1 cellular context compared by ENCODE assay signal in genomic region chr6:79399499-79399898, GRCh38.
A peak's percentile ranks its signal among the peaks of the same experiment; 100 is the strongest.
TF ChIP-seq lines count a peak whose summit lies in the region.

No MANE protein-coding gene starts in this region.

TF ChIP-seq in HepG2, 621 proteins besides CTCF, POLR2A, EP300 and RAD21 (continued from another document and continues in another):
- TF ChIP-seq, protein P1, sequence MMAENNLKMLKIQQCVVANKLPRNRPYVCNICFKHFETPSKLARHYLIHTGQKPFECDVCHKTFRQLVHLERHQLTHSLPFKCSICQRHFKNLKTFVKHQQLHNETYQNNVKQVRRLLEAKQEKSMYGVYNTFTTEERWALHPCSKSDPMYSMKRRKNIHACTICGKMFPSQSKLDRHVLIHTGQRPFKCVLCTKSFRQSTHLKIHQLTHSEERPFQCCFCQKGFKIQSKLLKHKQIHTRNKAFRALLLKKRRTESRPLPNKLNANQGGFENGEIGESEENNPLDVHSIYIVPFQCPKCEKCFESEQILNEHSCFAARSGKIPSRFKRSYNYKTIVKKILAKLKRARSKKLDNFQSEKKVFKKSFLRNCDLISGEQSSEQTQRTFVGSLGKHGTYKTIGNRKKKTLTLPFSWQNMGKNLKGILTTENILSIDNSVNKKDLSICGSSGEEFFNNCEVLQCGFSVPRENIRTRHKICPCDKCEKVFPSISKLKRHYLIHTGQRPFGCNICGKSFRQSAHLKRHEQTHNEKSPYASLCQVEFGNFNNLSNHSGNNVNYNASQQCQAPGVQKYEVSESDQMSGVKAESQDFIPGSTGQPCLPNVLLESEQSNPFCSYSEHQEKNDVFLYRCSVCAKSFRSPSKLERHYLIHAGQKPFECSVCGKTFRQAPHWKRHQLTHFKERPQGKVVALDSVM (CRISPR knock-in tag; IDR thresholded peaks at IDR 0.05), result no peak
- TF ChIP-seq KDM6A (CRISPR knock-in tag; IDR thresholded peaks at IDR 0.05; ENCODE audit: low read depth) (no peak), ZNF12 (CRISPR knock-in tag; IDR thresholded peaks at IDR 0.05) (no peak), ZNF230 (CRISPR knock-in tag; IDR thresholded peaks at IDR 0.05) (no peak), NR2F2 (IDR thresholded peaks at IDR 0.05; ENCODE audit: borderline replicate concordance, low read depth) (no peak), SALL1 (CRISPR knock-in tag; IDR thresholded peaks at IDR 0.05) (peak; percentile 54; the same call in 1 of the 2 replicates), KAT2B (IDR thresholded peaks at IDR 0.05; ENCODE audit: borderline replicate concordance, low read depth, low read length) (no peak), RORA (CRISPR knock-in tag; IDR thresholded peaks at IDR 0.05) (no peak), SRSF1 (optimal IDR thresholded peaks at IDR 0.05; ENCODE audit: low read depth, low read length) (no peak), SMAD3 (CRISPR knock-in tag; IDR thresholded peaks at IDR 0.05) (no peak), FOXK2 (IDR thresholded peaks at IDR 0.05) (no peak), POLR2AphosphoS2 (IDR thresholded peaks at IDR 0.05; ENCODE audit: low read depth, low read length) (no peak), ZNF484 (CRISPR knock-in tag; IDR thresholded peaks at IDR 0.05; ENCODE audit: borderline replicate concordance, low read depth) (no peak), ZNF256 (CRISPR knock-in tag; conservative IDR thresholded peaks at IDR 0.05) (no peak), KDM2A (CRISPR knock-in tag; IDR thresholded peaks at IDR 0.05; ENCODE audit: borderline replicate concordance, low read depth) (no peak), ATF7-NPFF (CRISPR knock-in tag; IDR thresholded peaks at IDR 0.05; ENCODE audit: low read depth) (no peak), JUND (CRISPR knock-in tag; IDR thresholded peaks at IDR 0.05) (no peak), ZFY (CRISPR knock-in tag; IDR thresholded peaks at IDR 0.05) (no peak), EED (CRISPR knock-in tag; IDR thresholded peaks at IDR 0.05) (no peak), FOXC1 (CRISPR knock-in tag; IDR thresholded peaks at IDR 0.05; ENCODE audit: borderline replicate concordance) (no peak), ZNF850 (CRISPR knock-in tag; conservative IDR thresholded peaks at IDR 0.05) (no peak), ZNF3 (CRISPR knock-in tag; IDR thresholded peaks at IDR 0.05) (no peak), ZFP90 (CRISPR knock-in tag; IDR thresholded peaks at IDR 0.05; ENCODE audit: borderline replicate concordance) (no peak), NR2F1 (CRISPR knock-in tag; IDR thresholded peaks at IDR 0.05) (no peak), BRCA1 (CRISPR knock-in tag; IDR thresholded peaks at IDR 0.05) (no peak), ZNF879 (CRISPR knock-in tag; IDR thresholded peaks at IDR 0.05) (no peak), THYN1 (CRISPR knock-in tag; IDR thresholded peaks at IDR 0.05; ENCODE audit: borderline replicate concordance, low read depth) (no peak), ZEB1 (IDR thresholded peaks at IDR 0.05; ENCODE audit: insufficient replicate concordance, low read depth) (no peak), ZNF768 (CRISPR knock-in tag; IDR thresholded peaks at IDR 0.05) (no peak), CSRNP1 (CRISPR knock-in tag; IDR thresholded peaks at IDR 0.05) (no peak), ZNF883 (CRISPR knock-in tag; IDR thresholded peaks at IDR 0.05; ENCODE audit: not compliant biosample characterization) (no peak), BRD4 (CRISPR knock-in tag; IDR thresholded peaks at IDR 0.05) (no peak), ARNTL (CRISPR knock-in tag; IDR thresholded peaks at IDR 0.05) (no peak), KLF15 (CRISPR knock-in tag; IDR thresholded peaks at IDR 0.05; ENCODE audit: borderline replicate concordance) (no peak), ZNF33A (CRISPR knock-in tag; IDR thresholded peaks at IDR 0.05; ENCODE audit: borderline replicate concordance) (no peak), ZNF761 (CRISPR knock-in tag; conservative IDR thresholded peaks at IDR 0.05) (0 out of 2 replicates have a peak, but pooled peaks have one; percentile 14), SMYD3 (CRISPR knock-in tag; IDR thresholded peaks at IDR 0.05) (no peak), ISL2 (CRISPR knock-in tag; IDR thresholded peaks at IDR 0.05) (peak; percentile 49; the same call in 1 of the 2 replicates), ZBTB37 (CRISPR knock-in tag; IDR thresholded peaks at IDR 0.05) (no peak), SMARCC2 (IDR thresholded peaks at IDR 0.05) (no peak), DR1 (CRISPR knock-in tag; IDR thresholded peaks at IDR 0.05) (no peak), HOXA7 (CRISPR knock-in tag; IDR thresholded peaks at IDR 0.05) (no peak), NCOR1 (IDR thresholded peaks at IDR 0.05; ENCODE audit: borderline replicate concordance, low read length) (peak; percentile 41; the same call in 1 of the 2 replicates), MTA3 (CRISPR knock-in tag; IDR thresholded peaks at IDR 0.05) (no peak)
- TF ChIP-seq, protein P2, sequence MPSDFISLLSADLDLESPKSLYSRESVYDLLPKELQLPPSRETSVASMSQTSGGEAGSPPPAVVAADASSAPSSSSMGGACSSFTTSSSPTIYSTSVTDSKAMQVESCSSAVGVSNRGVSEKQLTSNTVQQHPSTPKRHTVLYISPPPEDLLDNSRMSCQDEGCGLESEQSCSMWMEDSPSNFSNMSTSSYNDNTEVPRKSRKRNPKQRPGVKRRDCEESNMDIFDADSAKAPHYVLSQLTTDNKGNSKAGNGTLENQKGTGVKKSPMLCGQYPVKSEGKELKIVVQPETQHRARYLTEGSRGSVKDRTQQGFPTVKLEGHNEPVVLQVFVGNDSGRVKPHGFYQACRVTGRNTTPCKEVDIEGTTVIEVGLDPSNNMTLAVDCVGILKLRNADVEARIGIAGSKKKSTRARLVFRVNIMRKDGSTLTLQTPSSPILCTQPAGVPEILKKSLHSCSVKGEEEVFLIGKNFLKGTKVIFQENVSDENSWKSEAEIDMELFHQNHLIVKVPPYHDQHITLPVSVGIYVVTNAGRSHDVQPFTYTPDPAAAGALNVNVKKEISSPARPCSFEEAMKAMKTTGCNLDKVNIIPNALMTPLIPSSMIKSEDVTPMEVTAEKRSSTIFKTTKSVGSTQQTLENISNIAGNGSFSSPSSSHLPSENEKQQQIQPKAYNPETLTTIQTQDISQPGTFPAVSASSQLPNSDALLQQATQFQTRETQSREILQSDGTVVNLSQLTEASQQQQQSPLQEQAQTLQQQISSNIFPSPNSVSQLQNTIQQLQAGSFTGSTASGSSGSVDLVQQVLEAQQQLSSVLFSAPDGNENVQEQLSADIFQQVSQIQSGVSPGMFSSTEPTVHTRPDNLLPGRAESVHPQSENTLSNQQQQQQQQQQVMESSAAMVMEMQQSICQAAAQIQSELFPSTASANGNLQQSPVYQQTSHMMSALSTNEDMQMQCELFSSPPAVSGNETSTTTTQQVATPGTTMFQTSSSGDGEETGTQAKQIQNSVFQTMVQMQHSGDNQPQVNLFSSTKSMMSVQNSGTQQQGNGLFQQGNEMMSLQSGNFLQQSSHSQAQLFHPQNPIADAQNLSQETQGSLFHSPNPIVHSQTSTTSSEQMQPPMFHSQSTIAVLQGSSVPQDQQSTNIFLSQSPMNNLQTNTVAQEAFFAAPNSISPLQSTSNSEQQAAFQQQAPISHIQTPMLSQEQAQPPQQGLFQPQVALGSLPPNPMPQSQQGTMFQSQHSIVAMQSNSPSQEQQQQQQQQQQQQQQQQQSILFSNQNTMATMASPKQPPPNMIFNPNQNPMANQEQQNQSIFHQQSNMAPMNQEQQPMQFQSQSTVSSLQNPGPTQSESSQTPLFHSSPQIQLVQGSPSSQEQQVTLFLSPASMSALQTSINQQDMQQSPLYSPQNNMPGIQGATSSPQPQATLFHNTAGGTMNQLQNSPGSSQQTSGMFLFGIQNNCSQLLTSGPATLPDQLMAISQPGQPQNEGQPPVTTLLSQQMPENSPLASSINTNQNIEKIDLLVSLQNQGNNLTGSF (CRISPR knock-in tag; IDR thresholded peaks at IDR 0.05), result no peak
- TF ChIP-seq, protein P3, sequence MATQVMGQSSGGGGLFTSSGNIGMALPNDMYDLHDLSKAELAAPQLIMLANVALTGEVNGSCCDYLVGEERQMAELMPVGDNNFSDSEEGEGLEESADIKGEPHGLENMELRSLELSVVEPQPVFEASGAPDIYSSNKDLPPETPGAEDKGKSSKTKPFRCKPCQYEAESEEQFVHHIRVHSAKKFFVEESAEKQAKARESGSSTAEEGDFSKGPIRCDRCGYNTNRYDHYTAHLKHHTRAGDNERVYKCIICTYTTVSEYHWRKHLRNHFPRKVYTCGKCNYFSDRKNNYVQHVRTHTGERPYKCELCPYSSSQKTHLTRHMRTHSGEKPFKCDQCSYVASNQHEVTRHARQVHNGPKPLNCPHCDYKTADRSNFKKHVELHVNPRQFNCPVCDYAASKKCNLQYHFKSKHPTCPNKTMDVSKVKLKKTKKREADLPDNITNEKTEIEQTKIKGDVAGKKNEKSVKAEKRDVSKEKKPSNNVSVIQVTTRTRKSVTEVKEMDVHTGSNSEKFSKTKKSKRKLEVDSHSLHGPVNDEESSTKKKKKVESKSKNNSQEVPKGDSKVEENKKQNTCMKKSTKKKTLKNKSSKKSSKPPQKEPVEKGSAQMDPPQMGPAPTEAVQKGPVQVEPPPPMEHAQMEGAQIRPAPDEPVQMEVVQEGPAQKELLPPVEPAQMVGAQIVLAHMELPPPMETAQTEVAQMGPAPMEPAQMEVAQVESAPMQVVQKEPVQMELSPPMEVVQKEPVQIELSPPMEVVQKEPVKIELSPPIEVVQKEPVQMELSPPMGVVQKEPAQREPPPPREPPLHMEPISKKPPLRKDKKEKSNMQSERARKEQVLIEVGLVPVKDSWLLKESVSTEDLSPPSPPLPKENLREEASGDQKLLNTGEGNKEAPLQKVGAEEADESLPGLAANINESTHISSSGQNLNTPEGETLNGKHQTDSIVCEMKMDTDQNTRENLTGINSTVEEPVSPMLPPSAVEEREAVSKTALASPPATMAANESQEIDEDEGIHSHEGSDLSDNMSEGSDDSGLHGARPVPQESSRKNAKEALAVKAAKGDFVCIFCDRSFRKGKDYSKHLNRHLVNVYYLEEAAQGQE (IDR thresholded peaks at IDR 0.05; ENCODE audit: borderline replicate concordance in 1 of 2, low read depth in 1 of 2, low read length in 2 of 2), result 0 out of 4 replicates have a peak, but pooled peaks of 1 of the 2 experiments have one; percentile 20
- TF ChIP-seq, protein P4, sequence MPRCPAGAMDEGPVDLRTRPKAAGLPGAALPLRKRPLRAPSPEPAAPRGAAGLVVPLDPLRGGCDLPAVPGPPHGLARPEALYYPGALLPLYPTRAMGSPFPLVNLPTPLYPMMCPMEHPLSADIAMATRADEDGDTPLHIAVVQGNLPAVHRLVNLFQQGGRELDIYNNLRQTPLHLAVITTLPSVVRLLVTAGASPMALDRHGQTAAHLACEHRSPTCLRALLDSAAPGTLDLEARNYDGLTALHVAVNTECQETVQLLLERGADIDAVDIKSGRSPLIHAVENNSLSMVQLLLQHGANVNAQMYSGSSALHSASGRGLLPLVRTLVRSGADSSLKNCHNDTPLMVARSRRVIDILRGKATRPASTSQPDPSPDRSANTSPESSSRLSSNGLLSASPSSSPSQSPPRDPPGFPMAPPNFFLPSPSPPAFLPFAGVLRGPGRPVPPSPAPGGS (CRISPR knock-in tag; IDR thresholded peaks at IDR 0.05), result no peak
- TF ChIP-seq, protein P5, sequence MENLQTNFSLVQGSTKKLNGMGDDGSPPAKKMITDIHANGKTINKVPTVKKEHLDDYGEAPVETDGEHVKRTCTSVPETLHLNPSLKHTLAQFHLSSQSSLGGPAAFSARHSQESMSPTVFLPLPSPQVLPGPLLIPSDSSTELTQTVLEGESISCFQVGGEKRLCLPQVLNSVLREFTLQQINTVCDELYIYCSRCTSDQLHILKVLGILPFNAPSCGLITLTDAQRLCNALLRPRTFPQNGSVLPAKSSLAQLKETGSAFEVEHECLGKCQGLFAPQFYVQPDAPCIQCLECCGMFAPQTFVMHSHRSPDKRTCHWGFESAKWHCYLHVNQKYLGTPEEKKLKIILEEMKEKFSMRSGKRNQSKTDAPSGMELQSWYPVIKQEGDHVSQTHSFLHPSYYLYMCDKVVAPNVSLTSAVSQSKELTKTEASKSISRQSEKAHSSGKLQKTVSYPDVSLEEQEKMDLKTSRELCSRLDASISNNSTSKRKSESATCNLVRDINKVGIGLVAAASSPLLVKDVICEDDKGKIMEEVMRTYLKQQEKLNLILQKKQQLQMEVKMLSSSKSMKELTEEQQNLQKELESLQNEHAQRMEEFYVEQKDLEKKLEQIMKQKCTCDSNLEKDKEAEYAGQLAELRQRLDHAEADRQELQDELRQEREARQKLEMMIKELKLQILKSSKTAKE (CRISPR knock-in tag; IDR thresholded peaks at IDR 0.05; ENCODE audit: borderline replicate concordance), result no peak
- TF ChIP-seq, protein P6, sequence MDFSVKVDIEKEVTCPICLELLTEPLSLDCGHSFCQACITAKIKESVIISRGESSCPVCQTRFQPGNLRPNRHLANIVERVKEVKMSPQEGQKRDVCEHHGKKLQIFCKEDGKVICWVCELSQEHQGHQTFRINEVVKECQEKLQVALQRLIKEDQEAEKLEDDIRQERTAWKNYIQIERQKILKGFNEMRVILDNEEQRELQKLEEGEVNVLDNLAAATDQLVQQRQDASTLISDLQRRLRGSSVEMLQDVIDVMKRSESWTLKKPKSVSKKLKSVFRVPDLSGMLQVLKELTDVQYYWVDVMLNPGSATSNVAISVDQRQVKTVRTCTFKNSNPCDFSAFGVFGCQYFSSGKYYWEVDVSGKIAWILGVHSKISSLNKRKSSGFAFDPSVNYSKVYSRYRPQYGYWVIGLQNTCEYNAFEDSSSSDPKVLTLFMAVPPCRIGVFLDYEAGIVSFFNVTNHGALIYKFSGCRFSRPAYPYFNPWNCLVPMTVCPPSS (IDR thresholded peaks at IDR 0.05), result no peak
